ENCODE assay signal across 17 cellular contexts in genomic region chr2:55213822-55214221, GRCh38. TPM values are rescaled to one million over a fixed set of nuclear protein-coding genes. Genes with fewer than 3 reads are reported as not detected.
DNase-seq lines count a peak whose midpoint lies in the region; ATAC-seq, FAIRE-seq and TF ChIP-seq lines count a peak whose summit lies in the region.
"Had no signal": no experiment of that assay in that cellular context is flagged by ENCODE, and none has a peak within 500 bp of the region (broad histone marks: within the 10 kb centered on the region; RNA-seq: fewer than 3 reads in every experiment).

No MANE protein-coding gene starts in this region.

- no peak overlapping the region for H2BK5ac ChIP-seq in H9 (ENCODE audit: insufficient read length, low read length)

- peak; percentile 24; the same call in 1 of the 3 replicates for TF ChIP-seq CTCF in H9 (conservative IDR thresholded peaks at IDR 0.05)
- no peak for TF ChIP-seq CTCF in K562 (IDR thresholded peaks at IDR 0.05 in 2 of 3, conservative IDR thresholded peaks at IDR 0.05 in 1 of 3; ENCODE audit: insufficient read depth in 2 of 3, low read depth in 1 of 3, low read length in 3 of 3)

- no peak overlapping the region for H4K91ac ChIP-seq in H9 (ENCODE audit: insufficient read length, low read depth, low read length)

- no peaks in the 10 kb centered on the region for H3K36me3 ChIP-seq in K562 (ENCODE audit: control insufficient read depth, insufficient read depth, low read length)
- H3K36me3 ChIP-seq: BE2C, HAP-1 had no signal

- ATAC-seq in K562, result peak; percentile 61; the same call in 2 of the 3 replicates
- ATAC-seq: A549, HepG2 had no signal

- H4K8ac ChIP-seq in H9 (replicated peaks; ENCODE audit: insufficient read length, low read depth, low read length), result no peak overlapping the region

- H3K9me3 ChIP-seq in H9 (ENCODE audit: control insufficient read depth, low read depth, low read length) (no peaks in the 10 kb centered on the region), K562 (replicated peaks; ENCODE audit: control insufficient read depth, insufficient read depth, low read depth, low read length) (no peaks in the 10 kb centered on the region)
- H3K9me3 ChIP-seq: A549, BE2C, HAP-1 had no signal

- H3K27ac Mint-ChIP-seq in H9, result peak overlapping the region in 1 of 3 experiments; percentile 23; a peak in 3 of 7 replicates
- H3K27ac Mint-ChIP-seq: HFFc6 had no signal

- DNase-seq in H9, result no peak
- DNase-seq in K562 (ENCODE audit: extremely low read depth in 1 of 4, low spot score in 3 of 4), result no peak
- peak; percentile 12 for DNase-seq in iPS-NIHi7 (ENCODE audit: extremely low spot score)
- DNase-seq in NCI-H226, result no peak
- DNase-seq in NCI-H2107 treated with DMSO at 0.1 percent for 48 hours (lab: John Stamatoyannopoulos, UW; ENCODE audit: unreplicated experiment), result no peak
- no peak for DNase-seq in GM12891 (ENCODE audit: insufficient read length, low spot score)
- DNase-seq: BE2C; CD4-positive, alpha-beta memory T cell; DMS79; HFFc6 had no signal

- no peak; a peak in 1 of 4 replicates for TF ChIP-seq RAD21 in K562 (CRISPR knock-in tag; conservative IDR thresholded peaks at IDR 0.05 in 1 of 2, IDR thresholded peaks at IDR 0.05 in 1 of 2)

- POLR2A ChIA-PET in K562 (lab: Yijun Ruan, JAX), result interaction anchor here (0.6 to 1.3 kb wide), 2 partner anchors 11 to 47 kb away, joined by 3 read pairs; no protein-coding TSS in a partner anchor

- H3K4me2 ChIP-seq in H9 (ENCODE audit: insufficient read depth, insufficient read length, low read length) (no peak overlapping the region), K562 (ENCODE audit: insufficient read depth, low read length) (no peak overlapping the region)
- H3K4me2 ChIP-seq: A549 had no signal

- H3K23me2 ChIP-seq in H9 (ENCODE audit: insufficient read length, low read depth, low read length, poor library complexity, severe bottlenecking), result no peaks in the 10 kb centered on the region

- H3K27me3 Mint-ChIP-seq in H9 (ENCODE audit: low read depth), result no peaks in the 10 kb centered on the region
- H3K27me3 Mint-ChIP-seq: CD4-positive, alpha-beta memory T cell had no signal

- H3K4me1 ChIP-seq in H9 (ENCODE audit: insufficient read depth, low read length) (no peaks in the 10 kb centered on the region; the same call in 1 of the 2 replicates), K562 (replicated peaks in 1 of 2; ENCODE audit: control insufficient read depth in 2 of 2, insufficient read depth in 2 of 2, low read length in 2 of 2) (no peaks in the 10 kb centered on the region)
- H3K4me1 ChIP-seq: A549, BE2C had no signal

- no peak overlapping the region for H2BK20ac ChIP-seq in H9 (ENCODE audit: low read depth, low read length, poor library complexity, severe bottlenecking)

- H3T11ph ChIP-seq in H9 (ENCODE audit: low read length), result no peak overlapping the region

- no peaks in the 10 kb centered on the region for H3K36me3 Mint-ChIP-seq in H9 (ENCODE audit: insufficient read depth in 1 of 3, low read depth in 3 of 3)
- H3K36me3 Mint-ChIP-seq: CD4-positive, alpha-beta memory T cell had no signal

- H3K9ac ChIP-seq in H9 (ENCODE audit: extremely low read depth, insufficient read length, low read length) (no peak overlapping the region), K562 (ENCODE audit: insufficient read depth in 1 of 2, low read depth in 2 of 2, low read length in 2 of 2) (no peak overlapping the region)

- BruUV-seq in K562 (replicated peaks; lab: Mats Ljungman, UMichigan), result no TSS peak

- TF ChIP-seq EP300 in K562 (IDR thresholded peaks at IDR 0.05; ENCODE audit: low read length), result no peak

- H3K14ac ChIP-seq in H9 (ENCODE audit: insufficient read depth, low read length), result no peak overlapping the region

- no peaks in the 10 kb centered on the region for H4K20me1 ChIP-seq in H9 (ENCODE audit: control insufficient read depth, insufficient read depth, insufficient read length)
- no peaks in the 10 kb centered on the region for H4K20me1 ChIP-seq in K562 (replicated peaks; ENCODE audit: control insufficient read depth, insufficient read depth, low read length)

- no peak overlapping the region for H3K56ac ChIP-seq in H9 (ENCODE audit: insufficient read length, low read depth, low read length)

- H2AK5ac ChIP-seq in H9 (ENCODE audit: insufficient read length, low read length), result no peak overlapping the region

- intact Hi-C loops in K562 (cut with micrococcal nuclease), result no loop called here

- TF ChIP-seq POLR2A in K562 (conservative IDR thresholded peaks at IDR 0.05) (no peak), GM12891 (IDR thresholded peaks at IDR 0.05; ENCODE audit: low read depth, low read length) (no peak)

- no peak overlapping the region for H4K5ac ChIP-seq in H9 (ENCODE audit: insufficient read length, low read depth, low read length)

- no peak overlapping the region for H3K23ac ChIP-seq in H9 (ENCODE audit: insufficient read length, low read depth, low read length)

- in situ Hi-C loops in K562 (cut with MboI), result no loop called here

- no peak overlapping the region for H2BK15ac ChIP-seq in H9 (ENCODE audit: low read depth, low read length)

- H3K9me1 ChIP-seq in K562 (ENCODE audit: control insufficient read depth, insufficient read depth, low read length), result no peaks in the 10 kb centered on the region

- no peaks in the 10 kb centered on the region for H3K9me3 Mint-ChIP-seq in H9
- H3K9me3 Mint-ChIP-seq: CD4-positive, alpha-beta memory T cell; HFFc6 had no signal

- no peak overlapping the region for H3K4me3 ChIP-seq in K562
- H3K4me3 ChIP-seq: A549, HAP-1 had no signal

- CTCF ChIA-PET in K562 (lab: Yijun Ruan, JAX; ENCODE audit: low intra/inter-chr PET ratio), result no interaction called here

- H2AFZ ChIP-seq in H9 (ENCODE audit: low read length), result no peak overlapping the region
- H2AFZ ChIP-seq in K562 (ENCODE audit: low read depth, low read length), result no peak overlapping the region

- FAIRE-seq in K562 (lab: Jason Lieb, UNC) (no peak), GM12891 (lab: Jason Lieb, UNC) (no peak)
- FAIRE-seq: G401.6, GM19239, HepG2, HTR-8/SVneo had no signal

- peaks cover 8 to 19% of the 10 kb centered on the region in 2 experiments for H3K4me1 Mint-ChIP-seq in H9
- H3K4me1 Mint-ChIP-seq: CD4-positive, alpha-beta memory T cell had no signal

- H2BK120ac ChIP-seq in H9 (ENCODE audit: low read depth, low read length, poor library complexity, severe bottlenecking), result no peak overlapping the region

- no peak overlapping the region for H3K27ac ChIP-seq in H9 (ENCODE audit: insufficient read length, low read depth, low read length)
- H3K27ac ChIP-seq in K562 (ENCODE audit: extremely low read depth, low read depth, low read length), result no peak overlapping the region
- H3K27ac ChIP-seq: A549, C4-2B had no signal

- no peak overlapping the region for H3K18ac ChIP-seq in H9 (ENCODE audit: insufficient read length, low read depth, low read length)

- H3K4me3 Mint-ChIP-seq in H9, result no peak overlapping the region; a peak in 1 of 5 replicates
- H3K4me3 Mint-ChIP-seq: CD4-positive, alpha-beta memory T cell; HFFc6 had no signal

- no peak overlapping the region for H3K4ac ChIP-seq in H9 (ENCODE audit: low read depth, low read length)

- no peak overlapping the region for H2BK12ac ChIP-seq in H9 (ENCODE audit: insufficient read length, low read depth, low read length)

- H3K79me1 ChIP-seq in H9 (ENCODE audit: insufficient read depth, low read depth, low read length, poor library complexity, severe bottlenecking), result no peaks in the 10 kb centered on the region

- H3K27me3 ChIP-seq in H9 (ENCODE audit: insufficient read depth, low read length) (no peaks in the 10 kb centered on the region), K562 (ENCODE audit: control insufficient read depth in 2 of 2, insufficient read depth in 2 of 2, low read length in 2 of 2) (no peaks in the 10 kb centered on the region)
- H3K27me3 ChIP-seq: BE2C had no signal

- H3K79me2 ChIP-seq in H9 (ENCODE audit: insufficient read depth, low read length), result no peaks in the 10 kb centered on the region
- no peaks in the 10 kb centered on the region for H3K79me2 ChIP-seq in K562 (ENCODE audit: control insufficient read depth, insufficient read depth, low read length)

RNA-seq across cellular contexts. Expression of gene CLHC1, which starts 18.3 kb away (rescaled TPM):
- total RNA-seq in H9 (2021) (8.0 and 9.2 TPM in 2 replicates), K562 (2014; rRNA removed) (6.5 and 8.5 TPM in 2 replicates), K562 (2014; rRNA removed; fragmentation: Illumina TruSeq; extraction: Trizol) (14.3 and 14.5 TPM in 2 replicates), K562 (2015; rRNA removed; fragmentation: Illumina TruSeq; extraction: Trizol) (9.0 and 11.0 TPM in 2 replicates), K562 (2021) (6.1 and 8.6 TPM in 2 replicates)
- 28.4 and 58.9 TPM in 2 replicates for total RNA-seq in K562 (2011; cell fraction: chromatin; rRNA removed; ENCODE audit: low replicate concordance)
- total RNA-seq in K562 (2011; cell fraction: nucleolus; rRNA removed), result 14.8 and 18.8 TPM in 2 replicates
- 26.7 and 42.7 TPM in 2 replicates for total RNA-seq in K562 (2011; cell fraction: nucleoplasm; rRNA removed)
- polyA plus RNA-seq in K562 (2011; rRNA removed) (11.7 and 13.3 TPM in 2 replicates), K562 (2014; fragmentation: Illumina TruSeq; extraction: Trizol) (5.1 and 5.9 TPM in 2 replicates), K562 (2014; fragmentation: Nextera tagmentation; extraction: Ambion mirVana) (1 to 10 TPM; 3.7 to 4.6 TPM), K562 (2014; rRNA removed) (10.4 and 12.9 TPM in 2 replicates)
- 0.79 and 3.4 TPM in 2 replicates for polyA plus RNA-seq in K562 (2011; cell fraction: cytosol; rRNA removed)
- 15.8 and 17.1 TPM in 2 replicates for polyA plus RNA-seq in K562 (2011; cell fraction: nucleus; rRNA removed)
- 5.0 and 10.8 TPM in 2 replicates for polyA plus RNA-seq in K562 (2012)
- 13.6 and 19.5 TPM in 2 replicates for polyA minus RNA-seq in K562 (2011; rRNA and poly(A)+ RNA removed)
- polyA minus RNA-seq in K562 (2011; cell fraction: cytosol; rRNA and poly(A)+ RNA removed), result 3.7 and 5.2 TPM in 2 replicates
- 16.2 and 28.9 TPM in 2 replicates for polyA minus RNA-seq in K562 (2011; cell fraction: nucleus; rRNA and poly(A)+ RNA removed)
- polyA plus RNA-seq in GM12891 (2012; ENCODE audit: low read depth, missing spikeins), result 5.5 TPM

RNA-seq across cellular contexts. Expression of gene RPS27A, which starts 18.7 kb away (rescaled TPM):
- 1,367 and 1,415 TPM in 2 replicates for total RNA-seq in H9 (2021)
- 331 and 344 TPM in 2 replicates for total RNA-seq in K562 (2011; cell fraction: chromatin; rRNA removed; ENCODE audit: low replicate concordance)
- total RNA-seq in K562 (2011; cell fraction: nucleolus; rRNA removed), result 339 and 368 TPM in 2 replicates
- total RNA-seq in K562 (2011; cell fraction: nucleoplasm; rRNA removed), result 601 and 1,012 TPM in 2 replicates
- 1,654 and 1,685 TPM in 2 replicates for total RNA-seq in K562 (2014; rRNA removed)
- 3,037 and 3,271 TPM in 2 replicates for total RNA-seq in K562 (2014; rRNA removed; fragmentation: Illumina TruSeq; extraction: Trizol)
- 2,063 and 2,242 TPM in 2 replicates for total RNA-seq in K562 (2015; rRNA removed; fragmentation: Illumina TruSeq; extraction: Trizol)
- 1,392 and 1,538 TPM in 2 replicates for total RNA-seq in K562 (2021)
- polyA plus RNA-seq in K562 (2011; rRNA removed), result 3,088 and 3,282 TPM in 2 replicates
- polyA plus RNA-seq in K562 (2011; cell fraction: cytosol; rRNA removed), result 748 and 1,744 TPM in 2 replicates
- 371 and 883 TPM in 2 replicates for polyA plus RNA-seq in K562 (2011; cell fraction: nucleus; rRNA removed)
- polyA plus RNA-seq in K562 (2012), result 2,166 and 2,345 TPM in 2 replicates
- 1,383 and 1,726 TPM in 2 replicates for polyA plus RNA-seq in K562 (2014; fragmentation: Illumina TruSeq; extraction: Trizol)
- polyA plus RNA-seq in K562 (2014; fragmentation: Nextera tagmentation; extraction: Ambion mirVana), result 1,000 to 10,000 TPM; 2,423 to 2,945 TPM
- 2,195 and 2,258 TPM in 2 replicates for polyA plus RNA-seq in K562 (2014; rRNA removed)
- polyA minus RNA-seq in K562 (2011; rRNA and poly(A)+ RNA removed), result 1,049 and 1,123 TPM in 2 replicates
- 396 and 500 TPM in 2 replicates for polyA minus RNA-seq in K562 (2011; cell fraction: cytosol; rRNA and poly(A)+ RNA removed)
- 165 and 328 TPM in 2 replicates for polyA minus RNA-seq in K562 (2011; cell fraction: nucleus; rRNA and poly(A)+ RNA removed)
- polyA plus RNA-seq in GM12891 (2012; ENCODE audit: low read depth, missing spikeins), result 4,007 TPM

RNA-seq across cellular contexts. Expression of gene MTIF2, which starts 55.2 kb away (rescaled TPM):
- 35.6 and 36.4 TPM in 2 replicates for total RNA-seq in H9 (2021)
- 77.7 and 94.9 TPM in 2 replicates for total RNA-seq in K562 (2011; cell fraction: chromatin; rRNA removed; ENCODE audit: low replicate concordance)
- total RNA-seq in K562 (2011; cell fraction: nucleolus; rRNA removed), result 52.8 and 62.7 TPM in 2 replicates
- 67.3 and 69.7 TPM in 2 replicates for total RNA-seq in K562 (2011; cell fraction: nucleoplasm; rRNA removed)
- 85.1 and 105 TPM in 2 replicates for total RNA-seq in K562 (2014; rRNA removed)
- 141 and 163 TPM in 2 replicates for total RNA-seq in K562 (2014; rRNA removed; fragmentation: Illumina TruSeq; extraction: Trizol)
- total RNA-seq in K562 (2015; rRNA removed; fragmentation: Illumina TruSeq; extraction: Trizol), result 133 and 143 TPM in 2 replicates
- 81.1 and 84.5 TPM in 2 replicates for total RNA-seq in K562 (2021)
- polyA plus RNA-seq in K562 (2011; rRNA removed), result 71.9 and 77.3 TPM in 2 replicates
- 20.9 and 27.8 TPM in 2 replicates for polyA plus RNA-seq in K562 (2011; cell fraction: cytosol; rRNA removed)
- 34.0 and 45.2 TPM in 2 replicates for polyA plus RNA-seq in K562 (2011; cell fraction: nucleus; rRNA removed)
- 65.0 and 79.3 TPM in 2 replicates for polyA plus RNA-seq in K562 (2012)
- polyA plus RNA-seq in K562 (2014; fragmentation: Illumina TruSeq; extraction: Trizol), result 104 and 115 TPM in 2 replicates
- polyA plus RNA-seq in K562 (2014; fragmentation: Nextera tagmentation; extraction: Ambion mirVana), result 100 to 1,000 TPM in 1 of 2 experiments, 10 to 100 TPM in 1; 58.7 to 106 TPM
- 83.3 and 88.5 TPM in 2 replicates for polyA plus RNA-seq in K562 (2014; rRNA removed)
- 156 and 157 TPM in 2 replicates for polyA minus RNA-seq in K562 (2011; rRNA and poly(A)+ RNA removed)
- polyA minus RNA-seq in K562 (2011; cell fraction: cytosol; rRNA and poly(A)+ RNA removed), result 39.6 and 51.8 TPM in 2 replicates
- 56.7 and 88.5 TPM in 2 replicates for polyA minus RNA-seq in K562 (2011; cell fraction: nucleus; rRNA and poly(A)+ RNA removed)
- polyA plus RNA-seq in GM12891 (2012; ENCODE audit: low read depth, missing spikeins), result 26.7 TPM
